8 cellular contexts compared by ENCODE assay signal in genomic region chr17:4161179-4161559, GRCh38. TPM values are rescaled to one million over a fixed set of nuclear protein-coding genes. Genes with fewer than 3 reads are reported as not detected.
DNase-seq lines count a peak whose midpoint lies in the region; ATAC-seq, FAIRE-seq and TF ChIP-seq lines count a peak whose summit lies in the region.

No MANE protein-coding gene starts in this region.

- no peak overlapping the region for H3K4me3 ChIP-seq in HepG2 (replicated peaks in 1 of 3; ENCODE audit: insufficient read depth in 1 of 3, low read depth in 2 of 3, low read length in 3 of 3)

- H3K4me2 ChIP-seq in HepG2 (ENCODE audit: low read depth, low read length) = no peak overlapping the region

- no peak overlapping the region for H2AFZ ChIP-seq in HepG2 (ENCODE audit: low read length)

- intact Hi-C loops in HepG2 (cut with micrococcal nuclease; ENCODE audit: unreplicated experiment) = no loop called here

- no peak for TF ChIP-seq POLR2A in HepG2 (IDR thresholded peaks at IDR 0.05; ENCODE audit: insufficient read depth in 1 of 2, low read depth in 2 of 2, low read length in 2 of 2)

- CTCF ChIA-PET in HepG2 (lab: Yijun Ruan, JAX; ENCODE audit: low intra/inter-chr PET ratio, low total read pairs) = no interaction called here

- no peak for TF ChIP-seq RAD21 in HepG2 (CRISPR knock-in tag; IDR thresholded peaks at IDR 0.05)

- no peak overlapping the region for H3K9ac ChIP-seq in HepG2 (ENCODE audit: insufficient read depth, low read depth, low read length)

- BruUV-seq in HepG2 (replicated peaks; lab: Mats Ljungman, UMichigan) = no TSS peak

- no peak for FAIRE-seq in HepG2 (lab: Jason Lieb, UNC)

- H3K27ac ChIP-seq in HepG2 (ENCODE audit: extremely low read length, insufficient read depth, low read length) = no peak overlapping the region

- H3K79me2 ChIP-seq in HepG2 (ENCODE audit: insufficient read depth, low read length) = no peaks in the 10 kb centered on the region

- no peak for TF ChIP-seq EP300 in HepG2 (IDR thresholded peaks at IDR 0.05; ENCODE audit: low read depth in 2 of 2, low read length in 2 of 2)
- no peak for TF ChIP-seq EP300 in HepG2 (CRISPR knock-in tag; IDR thresholded peaks at IDR 0.05; ENCODE audit: borderline replicate concordance)

- no peaks in the 10 kb centered on the region for H4K20me1 ChIP-seq in HepG2 (ENCODE audit: insufficient read depth, low read length)

- peak; percentile 26; the same call in 2 of the 3 replicates for ATAC-seq in HepG2
- ATAC-seq in GM18517 (IDR thresholded peaks at IDR 0.05; ENCODE audit: unreplicated experiment) = no peak

- POLR2A ChIA-PET in HepG2 (lab: Yijun Ruan, JAX) = interaction anchor here (3.7 kb wide), 1 partner anchor 18 kb away, joined by 23 read pairs; the partner anchor contains the start of genes CYB5D2 and ZZEF1

- 0 out of 2 replicates have a peak, but pooled peaks cover 5% of the 10 kb centered on the region for H3K4me1 ChIP-seq in HepG2 (ENCODE audit: insufficient read depth, low read length)

- H3K36me3 ChIP-seq in HepG2 (replicated peaks in 1 of 2; ENCODE audit: control insufficient read depth in 1 of 2, insufficient read depth in 2 of 2, low read length in 2 of 2) = peaks cover 1 to 9% of the 10 kb centered on the region in 2 experiments; a peak in 2 of 5 replicates

- DNase-seq in AG08395 (ENCODE audit: low spot score) = peak; percentile 75
- peak; percentile 74 for DNase-seq in HT1080 (ENCODE audit: low read depth)
- peak; percentile 75 for DNase-seq in amniotic stem cell (lab: John Stamatoyannopoulos, UW)
- peak; percentile 10 for DNase-seq in HepG2 (ENCODE audit: low spot score)
- no peak for DNase-seq in GM13976 (ENCODE audit: low spot score)
- DNase-seq in SK-N-DZ (ENCODE audit: low spot score) = no peak
- DNase-seq in stimulated activated CD4-positive, alpha-beta T cell treated with anti-CD3 and anti-CD28 coated beads, Interleukin-4, amount 100 ng/mL, for 4 hours = no peak

- 69% methylated on average over 7 of the region's 7 CpGs for WGBS in HepG2 (ENCODE audit: low lambda C conversion rate)

- TF ChIP-seq CTCF in HepG2 (CRISPR knock-in tag; IDR thresholded peaks at IDR 0.05) (no peak), GM13976 (IDR thresholded peaks at IDR 0.05; ENCODE audit: borderline replicate concordance, control extremely low read depth, extremely low read depth, insufficient read depth, missing control alignments) (no peak)

- no peaks in the 10 kb centered on the region for H3K9me3 ChIP-seq in HepG2 (ENCODE audit: low read length)

- H3K27me3 ChIP-seq in HepG2 (ENCODE audit: control insufficient read depth in 1 of 2, insufficient read depth in 2 of 2, low read length in 2 of 2) = no peaks in the 10 kb centered on the region

- in situ Hi-C loops in HepG2 (cut with HindIII; ENCODE audit: extremely low pct_ligation_motif_present, low pct_unique_long_range_greater_than_20kb) (no loop called here), GM13976 (cut with MboI; ENCODE audit: low sequenced_read_pairs, unreplicated experiment) (no loop called here)

TF ChIP-seq in HepG2, 621 proteins besides CTCF, POLR2A, EP300 and RAD21 (continues in another document):
- TF ChIP-seq TEAD3 (CRISPR knock-in tag; optimal IDR thresholded peaks at IDR 0.05; ENCODE audit: borderline replicate concordance) (peak; percentile 32), ZKSCAN1 (IDR thresholded peaks at IDR 0.05; ENCODE audit: low read length) (peak; percentile 24; the same call in 1 of the 2 replicates), ZNF20 (CRISPR knock-in tag; IDR thresholded peaks at IDR 0.05) (no peak), CBX1 (IDR thresholded peaks at IDR 0.05; ENCODE audit: low read depth) (no peak), PRDM4 (CRISPR knock-in tag; IDR thresholded peaks at IDR 0.05; ENCODE audit: borderline replicate concordance) (no peak), SSRP1 (CRISPR knock-in tag; IDR thresholded peaks at IDR 0.05) (no peak), XRCC5 (optimal IDR thresholded peaks at IDR 0.05; ENCODE audit: low read length) (no peak), FOSL2 (CRISPR knock-in tag; IDR thresholded peaks at IDR 0.05) (peak; percentile 53; the same call in 1 of the 2 replicates)

RNA-seq across cellular contexts. Expression of gene CYB5D2, which starts 18.2 kb away (rescaled TPM):
- 12.1 and 14.5 TPM in 2 replicates for total RNA-seq in HT1080 (2014; rRNA removed; shearing (Covaris generic))
- polyA plus RNA-seq in HT1080 (2015; cell fraction: cytosol; rRNA removed) = 23.9 and 27.4 TPM in 2 replicates
- polyA plus RNA-seq in HT1080 (2015; cell fraction: nucleus; rRNA removed) = 19.8 and 21.8 TPM in 2 replicates
- 5.8 and 7.6 TPM in 2 replicates for total RNA-seq in HepG2 (2016; rRNA removed; fragmentation: Illumina TruSeq; extraction: Trizol)
- 12.7 and 15.9 TPM in 2 replicates for total RNA-seq in HepG2 (2016; cell fraction: cytosol; rRNA removed; fragmentation: Illumina TruSeq; extraction: Trizol; ENCODE audit: low read depth)
- total RNA-seq in HepG2 (2016; cell fraction: insoluble cytoplasmic fraction; rRNA removed; fragmentation: Illumina TruSeq; extraction: Trizol) = 7.0 and 8.3 TPM in 2 replicates
- total RNA-seq in HepG2 (2016; cell fraction: membrane; rRNA removed; fragmentation: Illumina TruSeq; extraction: Trizol) = 5.7 and 7.6 TPM in 2 replicates
- total RNA-seq in HepG2 (2016; cell fraction: nucleus; rRNA removed; fragmentation: Illumina TruSeq; extraction: Trizol) = 4.0 and 5.4 TPM in 2 replicates
- 9.6 and 12.2 TPM in 2 replicates for polyA plus RNA-seq in HepG2 (2011; rRNA removed)
- 12.1 and 14.6 TPM in 2 replicates for polyA plus RNA-seq in HepG2 (2011; cell fraction: cytosol; rRNA removed)
- 9.1 and 11.2 TPM in 2 replicates for polyA plus RNA-seq in HepG2 (2011; cell fraction: nucleus; rRNA removed)
- polyA plus RNA-seq in HepG2 (2012) = 6.8 and 7.4 TPM in 2 replicates
- polyA plus RNA-seq in HepG2 (2016; cell fraction: cytosol; fragmentation: Illumina TruSeq; extraction: Trizol; ENCODE audit: low read depth) = 7.9 and 8.9 TPM in 2 replicates
- polyA plus RNA-seq in HepG2 (2016; cell fraction: insoluble cytoplasmic fraction; fragmentation: Illumina TruSeq; extraction: Trizol; ENCODE audit: low read depth) = 7.6 and 7.9 TPM in 2 replicates
- polyA plus RNA-seq in HepG2 (2016; cell fraction: membrane; fragmentation: Illumina TruSeq; extraction: Trizol; ENCODE audit: low read depth) = 3.4 and 5.5 TPM in 2 replicates
- polyA plus RNA-seq in HepG2 (2016; cell fraction: nucleus; fragmentation: Illumina TruSeq; extraction: Trizol; ENCODE audit: insufficient read depth, low read depth) = 8.6 TPM in 2 replicates
- 13.0 and 24.6 TPM in 2 replicates for polyA minus RNA-seq in HepG2 (2011; rRNA and poly(A)+ RNA removed; ENCODE audit: low replicate concordance)
- 3.0 and 5.1 TPM in 2 replicates for polyA minus RNA-seq in HepG2 (2011; cell fraction: cytosol; rRNA and poly(A)+ RNA removed)
- polyA minus RNA-seq in HepG2 (2011; cell fraction: nucleus; rRNA and poly(A)+ RNA removed) = 3.9 and 4.4 TPM in 2 replicates
- 29.5 and 32.1 TPM in 2 replicates for polyA plus RNA-seq in SK-N-DZ (2014; cell fraction: cytosol; rRNA removed)
- 12.1 and 16.6 TPM in 2 replicates for polyA plus RNA-seq in SK-N-DZ (2014; cell fraction: nucleus; rRNA removed)

RNA-seq across cellular contexts. Expression of gene ZZEF1, which starts 18.3 kb away (rescaled TPM):
- 22.5 and 27.3 TPM in 2 replicates for total RNA-seq in HT1080 (2014; rRNA removed; shearing (Covaris generic))
- 6.3 and 9.9 TPM in 2 replicates for polyA plus RNA-seq in HT1080 (2015; cell fraction: cytosol; rRNA removed)
- polyA plus RNA-seq in HT1080 (2015; cell fraction: nucleus; rRNA removed) = 34.1 and 38.0 TPM in 2 replicates
- total RNA-seq in HepG2 (2016; rRNA removed; fragmentation: Illumina TruSeq; extraction: Trizol) = 8.7 and 10.2 TPM in 2 replicates
- total RNA-seq in HepG2 (2016; cell fraction: cytosol; rRNA removed; fragmentation: Illumina TruSeq; extraction: Trizol; ENCODE audit: low read depth) = 11.2 and 16.0 TPM in 2 replicates
- 7.8 and 8.6 TPM in 2 replicates for total RNA-seq in HepG2 (2016; cell fraction: insoluble cytoplasmic fraction; rRNA removed; fragmentation: Illumina TruSeq; extraction: Trizol)
- 4.6 and 5.0 TPM in 2 replicates for total RNA-seq in HepG2 (2016; cell fraction: membrane; rRNA removed; fragmentation: Illumina TruSeq; extraction: Trizol)
- 15.4 and 17.3 TPM in 2 replicates for total RNA-seq in HepG2 (2016; cell fraction: nucleus; rRNA removed; fragmentation: Illumina TruSeq; extraction: Trizol)
- polyA plus RNA-seq in HepG2 (2011; rRNA removed) = 7.7 and 7.9 TPM in 2 replicates
- 4.0 and 5.2 TPM in 2 replicates for polyA plus RNA-seq in HepG2 (2011; cell fraction: cytosol; rRNA removed)
- 20.2 and 21.4 TPM in 2 replicates for polyA plus RNA-seq in HepG2 (2011; cell fraction: nucleus; rRNA removed)
- polyA plus RNA-seq in HepG2 (2012) = 6.9 and 7.9 TPM in 2 replicates
- 0.45 and 0.49 TPM in 2 replicates for polyA plus RNA-seq in HepG2 (2016; cell fraction: cytosol; fragmentation: Illumina TruSeq; extraction: Trizol; ENCODE audit: low read depth)
- polyA plus RNA-seq in HepG2 (2016; cell fraction: insoluble cytoplasmic fraction; fragmentation: Illumina TruSeq; extraction: Trizol; ENCODE audit: low read depth) = 3.4 and 5.0 TPM in 2 replicates
- 0.88 and 0.91 TPM in 2 replicates for polyA plus RNA-seq in HepG2 (2016; cell fraction: membrane; fragmentation: Illumina TruSeq; extraction: Trizol; ENCODE audit: low read depth)
- 18.8 and 20.1 TPM in 2 replicates for polyA plus RNA-seq in HepG2 (2016; cell fraction: nucleus; fragmentation: Illumina TruSeq; extraction: Trizol; ENCODE audit: insufficient read depth, low read depth)
- polyA minus RNA-seq in HepG2 (2011; rRNA and poly(A)+ RNA removed; ENCODE audit: low replicate concordance) = 37.0 and 76.8 TPM in 2 replicates
- polyA minus RNA-seq in HepG2 (2011; cell fraction: cytosol; rRNA and poly(A)+ RNA removed) = 9.7 and 11.1 TPM in 2 replicates
- 41.5 and 44.0 TPM in 2 replicates for polyA minus RNA-seq in HepG2 (2011; cell fraction: nucleus; rRNA and poly(A)+ RNA removed)
- 9.4 and 11.1 TPM in 2 replicates for polyA plus RNA-seq in SK-N-DZ (2014; cell fraction: cytosol; rRNA removed)
- 13.5 and 25.9 TPM in 2 replicates for polyA plus RNA-seq in SK-N-DZ (2014; cell fraction: nucleus; rRNA removed)

Comparison
In these comparisons a context has a peak if more than half of its experiments do, and no peak if none do; other contexts are left out.
1. DNase-seq: peak in AG08395 (single experiment), HT1080 (single experiment), amniotic stem cell (single experiment) and HepG2 (single experiment); none in GM13976 (single experiment), SK-N-DZ (single experiment) and stimulated activated CD4-positive, alpha-beta T cell treated with anti-CD3 and anti-CD28 coated beads, Interleukin-4, amount 100 ng/mL, for 4 hours (0 of 2).